Comparison of ENCODE assay signal across 8 cellular contexts in genomic region chr1:150149490-150150453, GRCh38. TPM values are rescaled to one million over a fixed set of nuclear protein-coding genes. Genes with fewer than 3 reads are reported as not detected.
A peak's percentile ranks its signal among the peaks of the same experiment; 100 is the strongest.
DNase-seq lines count a peak whose midpoint lies in the region; ATAC-seq and TF ChIP-seq lines count a peak whose summit lies in the region.

Gene PLEKHO1 (plus strand): TSS chr1:150149916. CDS start chr1:150150258, 342 bp downstream.

- no peak within 1 kb of the TSS for H2AFZ ChIP-seq in neuron (ENCODE audit: low read depth, low read length)

- H3K27me3 ChIP-seq in neuron (ENCODE audit: insufficient read depth, low read length) = no peaks in the 10 kb centered on the region

- H3K27ac ChIP-seq in 22Rv1 (peak within 1 kb of the TSS; percentile 52), RWPE1 (peak within 1 kb of the TSS; percentile 61)

- TF ChIP-seq CTCF in 22Rv1 (IDR thresholded peaks at IDR 0.05) (no peak), RWPE1 (conservative IDR thresholded peaks at IDR 0.05; ENCODE audit: low read depth) (no peak), foreskin fibroblast (IDR thresholded peaks at IDR 0.05; ENCODE audit: low read depth, low read length) (no peak), subcutaneous adipose tissue (IDR thresholded peaks at IDR 0.05; ENCODE audit: low read depth) (no peak)

- H3K36me3 ChIP-seq in neuron (ENCODE audit: insufficient read depth, low read length) = peaks cover 31% of the 10 kb centered on the region

- POLR2A ChIA-PET in RWPE1 (lab: Yijun Ruan, JAX; ENCODE audit: low non-redundant PET) = interaction anchor here (0.5 kb wide), 1 partner anchor 214 kb away, joined by 5 read pairs; the partner anchor contains the start of gene RPRD2

- DNase-seq in HT1080 (ENCODE audit: low read depth) (peak; percentile 74), RWPE1 (ENCODE audit: low spot score) (peak; percentile 68), activated gamma-delta T cell treated with Interleukin-2 at 50 U/mL for 16 hours (peak; percentile 86), foreskin fibroblast (peak; percentile 83 to 93)

- H3K9me3 ChIP-seq in neuron (ENCODE audit: low read length) = no peaks in the 10 kb centered on the region

- H3K4me3 ChIP-seq in foreskin fibroblast (ENCODE audit: low read depth in 1 of 2, low read length in 2 of 2) = peak within 1 kb of the TSS; percentile 75 to 91
- H3K4me3 ChIP-seq in neuron (ENCODE audit: low read length) = peak within 1 kb of the TSS; percentile 95

- ATAC-seq in GM18867 (IDR thresholded peaks at IDR 0.05; ENCODE audit: unreplicated experiment) = peak; percentile 53

- CTCF ChIA-PET in RWPE1 (lab: Yijun Ruan, JAX) = no interaction called here

- H3K4me1 ChIP-seq in neuron (ENCODE audit: insufficient read depth, low read length) = peaks cover 29% of the 10 kb centered on the region

RNA-seq across cellular contexts. Expression of gene PLEKHO1, which starts in this region (rescaled TPM):
- 45.1 and 50.1 TPM in 2 replicates for total RNA-seq in HT1080 (2014; rRNA removed; shearing (Covaris generic))
- 23.4 and 26.7 TPM in 2 replicates for polyA plus RNA-seq in HT1080 (2015; cell fraction: cytosol; rRNA removed)
- polyA plus RNA-seq in HT1080 (2015; cell fraction: nucleus; rRNA removed) = 26.2 and 28.5 TPM in 2 replicates
- total RNA-seq in subcutaneous adipose tissue = 10 to 100 TPM; 24.8 to 60.2 (median 30.6) TPM

Comparison
In these comparisons a context has a peak if more than half of its experiments do, and no peak if none do; other contexts are left out.
1. Peak in every context shown above with its lines: DNase-seq, ATAC-seq, H3K4me3 ChIP-seq and H3K27ac ChIP-seq.